9 cellular contexts compared by ENCODE assay signal in genomic region chr6:43924222-43924702, GRCh38.
DNase-seq lines count a peak whose midpoint lies in the region; ATAC-seq and TF ChIP-seq lines count a peak whose summit lies in the region.
"Had no signal": no experiment of that assay in that cellular context is flagged by ENCODE, and none has a peak within 500 bp of the region (broad histone marks: within the 10 kb centered on the region; RNA-seq: fewer than 3 reads in every experiment).

No MANE protein-coding gene starts in this region.

- ATAC-seq in GM18868 (IDR thresholded peaks at IDR 0.05; ENCODE audit: unreplicated experiment) (peak; percentile 57), HG03378 (IDR thresholded peaks at IDR 0.05; ENCODE audit: unreplicated experiment) (no peak), PC-3 (no peak), HG03460 (IDR thresholded peaks at IDR 0.05; ENCODE audit: unreplicated experiment) (no peak)

- H3K9me2 ChIP-seq in SU-DHL-6 (replicated peaks; ENCODE audit: insufficient read depth, low read length) = no peaks in the 10 kb centered on the region
- H3K9me2 ChIP-seq in PC-3 (replicated peaks; ENCODE audit: low read length) = no peaks in the 10 kb centered on the region

- CTCF ChIA-PET in PC-3 (lab: Charles Lee) = no interaction called here

- no peaks in the 10 kb centered on the region for H3K9me3 ChIP-seq in SU-DHL-6 (ENCODE audit: insufficient read depth, low read length)
- H3K9me3 ChIP-seq in smooth muscle cell (replicated peaks; ENCODE audit: low read depth) = no peaks in the 10 kb centered on the region
- H3K9me3 ChIP-seq in PC-3 (ENCODE audit: low read length) = no peaks in the 10 kb centered on the region
- H3K9me3 ChIP-seq: tibial artery had no signal

- H3K4me1 ChIP-seq in smooth muscle cell (ENCODE audit: low read depth) = peaks cover 11% of the 10 kb centered on the region
- peaks cover 32% of the 10 kb centered on the region for H3K4me1 ChIP-seq in PC-3 (ENCODE audit: insufficient read depth, low read length)

- H3K79me2 ChIP-seq in SU-DHL-6 (ENCODE audit: insufficient read depth, low read length) = no peaks in the 10 kb centered on the region
- H3K79me2 ChIP-seq in smooth muscle cell (ENCODE audit: low read depth) = no peaks in the 10 kb centered on the region
- no peaks in the 10 kb centered on the region for H3K79me2 ChIP-seq in PC-3 (ENCODE audit: low read length)

- H2AFZ ChIP-seq in SU-DHL-6 (ENCODE audit: low read depth, low read length, severe bottlenecking) = no peak overlapping the region
- no peak overlapping the region for H2AFZ ChIP-seq in smooth muscle cell (ENCODE audit: low read depth)
- no peak overlapping the region for H2AFZ ChIP-seq in PC-3 (ENCODE audit: low read length)

- H3K4me3 ChIP-seq in SU-DHL-6 (ENCODE audit: insufficient read depth, low read length, poor library complexity, severe bottlenecking) (no peak overlapping the region), smooth muscle cell (no peak overlapping the region), PC-3 (ENCODE audit: low read length) (no peak overlapping the region)
- H3K4me3 ChIP-seq: tibial artery had no signal

- BruUV-seq in PC-3 (replicated peaks; lab: Mats Ljungman, UMichigan) = no TSS peak

- H3K36me3 ChIP-seq in SU-DHL-6 (ENCODE audit: low read length) (no peaks in the 10 kb centered on the region), smooth muscle cell (ENCODE audit: low read depth) (no peaks in the 10 kb centered on the region), PC-3 (ENCODE audit: low read depth, low read length) (no peaks in the 10 kb centered on the region)
- H3K36me3 ChIP-seq: tibial artery had no signal

- 25% methylated on average over 12 of the region's 12 CpGs for WGBS in smooth muscle cell (ENCODE audit: low lambda C conversion rate)

- H3K9ac ChIP-seq in SU-DHL-6 (ENCODE audit: low read length) = no peak overlapping the region
- no peak overlapping the region for H3K9ac ChIP-seq in smooth muscle cell (ENCODE audit: low read depth)
- H3K9ac ChIP-seq in PC-3 (ENCODE audit: low read length) = no peak overlapping the region

- POLR2A ChIA-PET in PC-3 (lab: Charles Lee; ENCODE audit: unreplicated experiment) = no interaction called here

- TF ChIP-seq CTCF in SU-DHL-6 (IDR thresholded peaks at IDR 0.05; ENCODE audit: insufficient read depth, low read length, poor library complexity, severe bottlenecking) (no peak), smooth muscle cell (IDR thresholded peaks at IDR 0.05; ENCODE audit: borderline replicate concordance, insufficient read depth, poor library complexity, severe bottlenecking) (no peak), PC-3 (conservative IDR thresholded peaks at IDR 0.05; ENCODE audit: low read depth, low read length) (no peak)

- H3K27ac ChIP-seq in SU-DHL-6 (ENCODE audit: low read depth, low read length) (no peak overlapping the region), smooth muscle cell (ENCODE audit: low read depth) (no peak overlapping the region), PC-3 (ENCODE audit: low read length) (no peak overlapping the region)
- H3K27ac ChIP-seq: tibial artery had no signal

- DNase-seq in anterior cingulate cortex (lab: John Stamatoyannopoulos, UW) (peak in 34 of 58 donors; percentile 4 to 56 (median 21)), smooth muscle cell (lab: John Stamatoyannopoulos, UW; ENCODE audit: unreplicated experiment) (no peak), NCI-H187 (lab: John Stamatoyannopoulos, UW) (no peak), PC-3 (no peak)

- H3F3A ChIP-seq in SU-DHL-6 (ENCODE audit: insufficient read depth) = no peaks in the 10 kb centered on the region
- no peaks in the 10 kb centered on the region for H3F3A ChIP-seq in smooth muscle cell (ENCODE audit: low read depth)
- no peaks in the 10 kb centered on the region for H3F3A ChIP-seq in PC-3 (ENCODE audit: low read length, unreplicated experiment)

- H3K4me2 ChIP-seq in SU-DHL-6 (ENCODE audit: low read depth, low read length, poor library complexity, severe bottlenecking) (peak overlapping the region; percentile 6), smooth muscle cell (peak overlapping the region; percentile 21), PC-3 (ENCODE audit: low read length) (no peak overlapping the region)

- H3K27me3 ChIP-seq in SU-DHL-6 (ENCODE audit: low read length) (no peaks in the 10 kb centered on the region), smooth muscle cell (ENCODE audit: low read depth) (no peaks in the 10 kb centered on the region), PC-3 (ENCODE audit: low read length) (no peaks in the 10 kb centered on the region)
- H3K27me3 ChIP-seq: tibial artery had no signal

- intact Hi-C loops in PC-3 (cut with micrococcal nuclease) = no loop called here

- H4K20me1 ChIP-seq in SU-DHL-6 (ENCODE audit: low read depth, low read length) = no peaks in the 10 kb centered on the region
- no peaks in the 10 kb centered on the region for H4K20me1 ChIP-seq in smooth muscle cell (ENCODE audit: low read depth)
- H4K20me1 ChIP-seq in PC-3 (ENCODE audit: low read length) = no peaks in the 10 kb centered on the region

Comparison
In these comparisons a context has a peak if more than half of its experiments do, and no peak if none do; other contexts are left out.
1. DNase-seq: peak in anterior cingulate cortex (34 of 58); none in smooth muscle cell (single experiment), NCI-H187 (0 of 2) and PC-3 (single experiment).